ENCODE assay signal across 7 cellular contexts in genomic region chr1:101769520-101769919, GRCh38.
DNase-seq lines count a peak whose midpoint lies in the region; ATAC-seq, FAIRE-seq and TF ChIP-seq lines count a peak whose summit lies in the region.

No MANE protein-coding gene starts in this region.

- no peak overlapping the region for H3K9ac ChIP-seq in PC-3 (ENCODE audit: low read length)
- H3K9ac ChIP-seq in HepG2 (ENCODE audit: insufficient read depth, low read depth, low read length): no peak overlapping the region

- in situ Hi-C loops in HepG2 (cut with HindIII; ENCODE audit: extremely low pct_ligation_motif_present, low pct_unique_long_range_greater_than_20kb): no loop called here

- H3K27me3 ChIP-seq in PC-3 (ENCODE audit: low read length): no peaks in the 10 kb centered on the region
- H3K27me3 ChIP-seq in HepG2 (ENCODE audit: control insufficient read depth in 1 of 2, insufficient read depth in 2 of 2, low read length in 2 of 2): no peaks in the 10 kb centered on the region
- no peaks in the 10 kb centered on the region for H3K27me3 ChIP-seq in CD4-positive, alpha-beta memory T cell (ENCODE audit: insufficient read depth, low read length)

- H3K36me3 ChIP-seq in PC-3 (ENCODE audit: low read depth, low read length) (no peaks in the 10 kb centered on the region), HepG2 (replicated peaks in 1 of 2; ENCODE audit: control insufficient read depth in 1 of 2, insufficient read depth in 2 of 2, low read length in 2 of 2) (no peaks in the 10 kb centered on the region)
- H3K36me3 ChIP-seq in CD4-positive, alpha-beta memory T cell (ENCODE audit: insufficient read depth, low read length): no peaks in the 10 kb centered on the region

- intact Hi-C loops in PC-3 (cut with micrococcal nuclease): loop anchor here (5.0 kb wide), 1 partner anchor 1698 kb away; no protein-coding TSS in a partner anchor
- intact Hi-C loops in HepG2 (cut with micrococcal nuclease; ENCODE audit: unreplicated experiment): loop anchor here (1.0 kb wide), 1 partner anchor 422 kb away; no protein-coding TSS in a partner anchor
- intact Hi-C loops in CD4-positive, alpha-beta memory T cell (cut with micrococcal nuclease): loop anchor here (2.0 kb wide), 1 partner anchor 1745 kb away; no protein-coding TSS in a partner anchor

- no peak for TF ChIP-seq POLR2A in HepG2 (IDR thresholded peaks at IDR 0.05; ENCODE audit: insufficient read depth in 1 of 2, low read depth in 2 of 2, low read length in 2 of 2)

- no peaks in the 10 kb centered on the region for H3K79me2 ChIP-seq in PC-3 (ENCODE audit: low read length)
- no peaks in the 10 kb centered on the region for H3K79me2 ChIP-seq in HepG2 (ENCODE audit: insufficient read depth, low read length)

- TF ChIP-seq EP300 in HepG2 (IDR thresholded peaks at IDR 0.05; ENCODE audit: low read depth in 2 of 2, low read length in 2 of 2): no peak
- TF ChIP-seq EP300 in HepG2 (CRISPR knock-in tag; IDR thresholded peaks at IDR 0.05; ENCODE audit: borderline replicate concordance): no peak

- ATAC-seq in GM18868 (IDR thresholded peaks at IDR 0.05; ENCODE audit: unreplicated experiment) (peak; percentile 91), HG02885 (IDR thresholded peaks at IDR 0.05; ENCODE audit: poor library complexity, unreplicated experiment) (peak; percentile 94), PC-3 (peak; percentile 43; the same call in 1 of the 2 replicates), HepG2 (no peak; the same call in 2 of the 3 replicates)

- TF ChIP-seq RAD21 in HepG2 (CRISPR knock-in tag; IDR thresholded peaks at IDR 0.05): no peak

- H3K4me3 ChIP-seq in PC-3 (ENCODE audit: low read length) (no peak overlapping the region), HepG2 (replicated peaks in 1 of 3; ENCODE audit: insufficient read depth in 1 of 3, low read depth in 2 of 3, low read length in 3 of 3) (no peak overlapping the region)
- no peak overlapping the region for H3K4me3 ChIP-seq in CD4-positive, alpha-beta memory T cell (ENCODE audit: low read length in 2 of 2)

- H3K36me3 Mint-ChIP-seq in CD4-positive, alpha-beta memory T cell: no peaks in the 10 kb centered on the region

- H3K9me3 ChIP-seq in PC-3 (ENCODE audit: low read length): no peaks in the 10 kb centered on the region
- H3K9me3 ChIP-seq in HepG2 (ENCODE audit: low read length): no peaks in the 10 kb centered on the region
- no peaks in the 10 kb centered on the region for H3K9me3 ChIP-seq in CD4-positive, alpha-beta memory T cell (ENCODE audit: control insufficient read depth in 1 of 2, low read length in 2 of 2)

- CTCF ChIA-PET in PC-3 (lab: Charles Lee) (interaction anchor here (0.6 kb wide), 1 partner anchor 193 kb away, joined by 3 read pairs; no protein-coding TSS in a partner anchor), HepG2 (lab: Yijun Ruan, JAX; ENCODE audit: low intra/inter-chr PET ratio, low total read pairs) (no interaction called here)
- CTCF ChIA-PET in CD4-positive, alpha-beta memory T cell (lab: Charles Lee; ENCODE audit: partially characterized antibody): no interaction called here

- peak; percentile 70 for TF ChIP-seq CTCF in PC-3 (conservative IDR thresholded peaks at IDR 0.05; ENCODE audit: low read depth, low read length)
- no peak for TF ChIP-seq CTCF in HepG2 (CRISPR knock-in tag; IDR thresholded peaks at IDR 0.05)

- H3K4me2 ChIP-seq in PC-3 (ENCODE audit: low read length) (no peak overlapping the region), HepG2 (ENCODE audit: low read depth, low read length) (no peak overlapping the region)

- BruUV-seq in PC-3 (replicated peaks; lab: Mats Ljungman, UMichigan) (no TSS peak), HepG2 (replicated peaks; lab: Mats Ljungman, UMichigan) (no TSS peak)

- H3K4me3 Mint-ChIP-seq in CD4-positive, alpha-beta memory T cell: no peak overlapping the region

- no peaks in the 10 kb centered on the region for H4K20me1 ChIP-seq in PC-3 (ENCODE audit: low read length)
- no peaks in the 10 kb centered on the region for H4K20me1 ChIP-seq in HepG2 (ENCODE audit: insufficient read depth, low read length)

- H2AFZ ChIP-seq in PC-3 (ENCODE audit: low read length): no peak overlapping the region
- no peak overlapping the region for H2AFZ ChIP-seq in HepG2 (ENCODE audit: low read length)

- H3K4me1 ChIP-seq in PC-3 (ENCODE audit: insufficient read depth, low read length) (no peaks in the 10 kb centered on the region), HepG2 (ENCODE audit: insufficient read depth, low read length) (no peaks in the 10 kb centered on the region)
- no peaks in the 10 kb centered on the region for H3K4me1 ChIP-seq in CD4-positive, alpha-beta memory T cell (ENCODE audit: insufficient read depth, low read length)

- POLR2A ChIA-PET in PC-3 (lab: Charles Lee; ENCODE audit: unreplicated experiment): interaction anchor here (0.6 kb wide), 1 partner anchor 1209 kb away, joined by 4 read pairs; no protein-coding TSS in a partner anchor
- POLR2A ChIA-PET in HepG2 (lab: Yijun Ruan, JAX): no interaction called here
- POLR2A ChIA-PET in CD4-positive, alpha-beta memory T cell (lab: Charles Lee; ENCODE audit: partially characterized antibody): no interaction called here

- peak; percentile 21 for FAIRE-seq in HepG2 (lab: Jason Lieb, UNC)

- H3K27ac Mint-ChIP-seq in CD4-positive, alpha-beta memory T cell: no peak overlapping the region

- H3K4me1 Mint-ChIP-seq in CD4-positive, alpha-beta memory T cell: no peaks in the 10 kb centered on the region

- peaks cover 0 to 3% (median 0%) of the 10 kb centered on the region in 8 donors for H3K9me3 Mint-ChIP-seq in CD4-positive, alpha-beta memory T cell

- no peaks in the 10 kb centered on the region for H3K9me2 ChIP-seq in PC-3 (replicated peaks; ENCODE audit: low read length)

- WGBS in HepG2 (ENCODE audit: low lambda C conversion rate): 5% methylated on average over 3 of the region's 3 CpGs

- no peaks in the 10 kb centered on the region for H3K27me3 Mint-ChIP-seq in CD4-positive, alpha-beta memory T cell

- H3K27ac ChIP-seq in PC-3 (ENCODE audit: low read length) (no peak overlapping the region), HepG2 (ENCODE audit: extremely low read length, insufficient read depth, low read length) (no peak overlapping the region)
- no peak overlapping the region for H3K27ac ChIP-seq in CD4-positive, alpha-beta memory T cell (ENCODE audit: low read depth, low read length)

- no peaks in the 10 kb centered on the region for H3F3A ChIP-seq in PC-3 (ENCODE audit: low read length, unreplicated experiment)

- DNase-seq in PC-3 (peak; percentile 51), HepG2 (ENCODE audit: low spot score) (peak; percentile 9), 8988T (no peak), NCI-H2029 treated with DMSO at 0.1 percent for 48 hours (lab: John Stamatoyannopoulos, UW) (no peak)
- DNase-seq in CD4-positive, alpha-beta memory T cell: no peak

TF ChIP-seq in HepG2, 621 proteins besides CTCF, POLR2A, EP300 and RAD21:
- TF ChIP-seq SMC3 (IDR thresholded peaks at IDR 0.05; ENCODE audit: low read length): peak; percentile 18; the same call in 1 of the 2 replicates
- TF ChIP-seq CBX5 (CRISPR knock-in tag; IDR thresholded peaks at IDR 0.05; ENCODE audit: borderline replicate concordance): no peak

Comparison
In these comparisons a context has a peak if more than half of its experiments do, and no peak if none do; other contexts are left out.
1. DNase-seq: peak in PC-3 (single experiment) and HepG2 (single experiment); none in 8988T (single experiment), CD4-positive, alpha-beta memory T cell (0 of 5) and NCI-H2029 treated with DMSO at 0.1 percent for 48 hours (single experiment).